In genomic region chr3:34002569-34003100, GRCh38 we compare ENCODE assay signal across 1 cellular context.
TF ChIP-seq lines count a peak whose summit lies in the region.

No MANE protein-coding gene starts in this region.

TF ChIP-seq in K562, 482 proteins besides CTCF, POLR2A, EP300 and RAD21 (continued from another document):
- TF ChIP-seq, protein P1, sequence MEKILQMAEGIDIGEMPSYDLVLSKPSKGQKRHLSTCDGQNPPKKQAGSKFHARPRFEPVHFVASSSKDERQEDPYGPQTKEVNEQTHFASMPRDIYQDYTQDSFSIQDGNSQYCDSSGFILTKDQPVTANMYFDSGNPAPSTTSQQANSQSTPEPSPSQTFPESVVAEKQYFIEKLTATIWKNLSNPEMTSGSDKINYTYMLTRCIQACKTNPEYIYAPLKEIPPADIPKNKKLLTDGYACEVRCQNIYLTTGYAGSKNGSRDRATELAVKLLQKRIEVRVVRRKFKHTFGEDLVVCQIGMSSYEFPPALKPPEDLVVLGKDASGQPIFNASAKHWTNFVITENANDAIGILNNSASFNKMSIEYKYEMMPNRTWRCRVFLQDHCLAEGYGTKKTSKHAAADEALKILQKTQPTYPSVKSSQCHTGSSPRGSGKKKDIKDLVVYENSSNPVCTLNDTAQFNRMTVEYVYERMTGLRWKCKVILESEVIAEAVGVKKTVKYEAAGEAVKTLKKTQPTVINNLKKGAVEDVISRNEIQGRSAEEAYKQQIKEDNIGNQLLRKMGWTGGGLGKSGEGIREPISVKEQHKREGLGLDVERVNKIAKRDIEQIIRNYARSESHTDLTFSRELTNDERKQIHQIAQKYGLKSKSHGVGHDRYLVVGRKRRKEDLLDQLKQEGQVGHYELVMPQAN (IDR thresholded peaks at IDR 0.05; ENCODE audit: borderline replicate concordance): no peak
